ENCODE assay signal across 1 cellular context in genomic region chr20:52048365-52048764, GRCh38.
TF ChIP-seq lines count a peak whose summit lies in the region.

No MANE protein-coding gene starts in this region.

TF ChIP-seq in HepG2, 621 proteins besides CTCF, POLR2A, EP300 and RAD21 (continued from another document):
- no peak for TF ChIP-seq HOMEZ (CRISPR knock-in tag; IDR thresholded peaks at IDR 0.05; ENCODE audit: low read depth)
- TF ChIP-seq TEAD2 (CRISPR knock-in tag; IDR thresholded peaks at IDR 0.05) = no peak
- no peak for TF ChIP-seq ZNF564 (CRISPR knock-in tag; IDR thresholded peaks at IDR 0.05)
- no peak for TF ChIP-seq NFE2L1 (CRISPR knock-in tag; IDR thresholded peaks at IDR 0.05; ENCODE audit: borderline replicate concordance)
- TF ChIP-seq ZBTB7A (CRISPR knock-in tag; IDR thresholded peaks at IDR 0.05) = no peak
- no peak for TF ChIP-seq ZNF501 (CRISPR knock-in tag; IDR thresholded peaks at IDR 0.05)
